Comparison of ENCODE assay signal across 8 cellular contexts in genomic region chr2:44479127-44479887, GRCh38.
DNase-seq lines count a peak whose midpoint lies in the region; ATAC-seq and TF ChIP-seq lines count a peak whose summit lies in the region.

No MANE protein-coding gene starts in this region.

- no peak overlapping the region for H3K27ac Mint-ChIP-seq in nephron progenitor cell

- no peaks in the 10 kb centered on the region for H3K9me3 Mint-ChIP-seq in nephron progenitor cell

- H3K36me3 Mint-ChIP-seq in nephron progenitor cell (ENCODE audit: low read depth): no peaks in the 10 kb centered on the region

- H3K27me3 Mint-ChIP-seq in nephron progenitor cell (ENCODE audit: low read depth, poor library complexity): no peaks in the 10 kb centered on the region

- no peaks in the 10 kb centered on the region for H3K4me1 Mint-ChIP-seq in nephron progenitor cell

- H3K4me3 Mint-ChIP-seq in nephron progenitor cell: no peak overlapping the region

- DNase-seq in DMS79 (lab: John Stamatoyannopoulos, UW) (peak; percentile 83), HS-5 (ENCODE audit: low read depth) (peak; percentile 72), NCI-H69 (lab: John Stamatoyannopoulos, UW) (peak; percentile 90), fibroblast of mammary gland (ENCODE audit: low read depth) (peak; percentile 88), nephron progenitor cell (peak; percentile 30)
- peak; percentile 3 to 15 for DNase-seq in activated CD4-positive, alpha-beta T cell treated with anti-CD3 and anti-CD28 coated beads, Interleukin-2, amount 50 U/mL, for 48 hours
- DNase-seq in NK-92 treated with Interleukin-12 subunit alpha and Interleukin-12 subunit beta, amount 100 ng/mL, for 24 hours (lab: John Stamatoyannopoulos, UW): no peak

- peak; percentile 91 for ATAC-seq in GM21423 (IDR thresholded peaks at IDR 0.05; ENCODE audit: unreplicated experiment)

- TF ChIP-seq CTCF in fibroblast of mammary gland (conservative IDR thresholded peaks at IDR 0.05; ENCODE audit: control insufficient read depth, insufficient read depth, low read depth, low read length) (peak; percentile 100), nephron progenitor cell (IDR thresholded peaks at IDR 0.05) (peak; percentile 96)

- H3K4me3 ChIP-seq in fibroblast of mammary gland (ENCODE audit: control insufficient read depth, low read depth, low read length): no peak overlapping the region
